In the genomic region with DNA sequence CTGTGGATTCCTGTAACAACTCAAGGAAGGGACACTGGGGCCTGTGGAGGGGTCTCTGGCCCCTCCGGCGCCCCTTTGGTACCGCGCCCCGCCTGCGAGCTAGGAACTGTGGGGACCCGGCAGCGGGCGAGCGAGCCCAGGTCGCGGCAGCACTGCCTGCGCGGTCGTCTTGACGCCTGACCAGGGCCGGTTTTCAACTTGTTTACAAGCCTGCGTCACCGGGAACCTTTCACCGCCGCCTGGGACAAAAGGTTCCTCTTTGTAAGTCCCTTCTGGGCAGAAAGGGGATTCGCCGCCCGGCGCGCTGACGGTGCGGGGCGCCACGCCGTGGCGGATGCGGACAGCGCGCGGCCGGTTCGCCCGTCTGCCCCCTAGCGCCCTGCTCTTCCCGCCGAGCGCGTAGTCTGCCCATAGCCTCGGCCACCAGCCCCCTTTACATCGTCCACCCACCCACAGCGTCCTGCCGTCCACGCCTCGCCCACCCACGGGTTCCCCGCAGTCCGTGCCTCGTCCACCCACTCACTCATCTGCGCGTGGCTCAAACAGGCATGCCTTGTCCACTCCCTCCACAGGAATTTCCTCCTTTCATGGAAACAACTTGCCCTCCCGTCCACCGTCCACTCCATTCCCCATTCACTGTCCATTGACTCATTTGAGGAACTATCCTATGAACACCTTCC, we compare ENCODE assay signal across 1 cellular context.
TF ChIP-seq lines count a peak whose summit lies in the region.

No MANE protein-coding gene starts in this region.

TF ChIP-seq in HepG2, 621 proteins besides CTCF, POLR2A, EP300 and RAD21 (continued from another document and continues in another):
- TF ChIP-seq YEATS4 (CRISPR knock-in tag; IDR thresholded peaks at IDR 0.05; ENCODE audit: borderline replicate concordance) (peak; percentile 85; the same call in 1 of the 2 replicates), KLF16 (CRISPR knock-in tag; IDR thresholded peaks at IDR 0.05) (peak in 1 of 2 experiments; percentile 71; a peak in 1 of 4 replicates), POGZ (CRISPR knock-in tag; IDR thresholded peaks at IDR 0.05) (peak; percentile 73; the same call in 1 of the 2 replicates), ARNTL (CRISPR knock-in tag; IDR thresholded peaks at IDR 0.05) (peak; percentile 70; the same call in 1 of the 2 replicates), ZFX (CRISPR knock-in tag; IDR thresholded peaks at IDR 0.05; ENCODE audit: low read depth) (peak; percentile 71), MED8 (CRISPR knock-in tag; IDR thresholded peaks at IDR 0.05; ENCODE audit: insufficient replicate concordance) (peak; percentile 48), ZNF782 (CRISPR knock-in tag; IDR thresholded peaks at IDR 0.05; ENCODE audit: borderline replicate concordance) (peak; percentile 85; the same call in 1 of the 2 replicates), ZNF567 (CRISPR knock-in tag; IDR thresholded peaks at IDR 0.05; ENCODE audit: borderline replicate concordance) (peak; percentile 90; the same call in 1 of the 2 replicates), SRY (CRISPR knock-in tag; IDR thresholded peaks at IDR 0.05) (peak; percentile 69), AGO2 (optimal IDR thresholded peaks at IDR 0.05; ENCODE audit: low read depth, low read length) (no peak), ZNF788 (CRISPR knock-in tag; IDR thresholded peaks at IDR 0.05; ENCODE audit: borderline replicate concordance) (peak; percentile 37; the same call in 1 of the 2 replicates), MEIS1 (CRISPR knock-in tag; IDR thresholded peaks at IDR 0.05; ENCODE audit: borderline replicate concordance) (0 out of 2 replicates have a peak, but pooled peaks have one; percentile 37), SMC3 (IDR thresholded peaks at IDR 0.05; ENCODE audit: low read length) (peak; percentile 64; the same call in 1 of the 2 replicates), ZNF839 (CRISPR knock-in tag; IDR thresholded peaks at IDR 0.05; ENCODE audit: borderline replicate concordance) (peak; percentile 72; the same call in 1 of the 2 replicates), MXI1 (IDR thresholded peaks at IDR 0.05; ENCODE audit: borderline replicate concordance, low read depth, low read length) (peak; percentile 39; the same call in 1 of the 3 replicates), ZNF777 (CRISPR knock-in tag; IDR thresholded peaks at IDR 0.05) (peak; percentile 73), CREB1 (IDR thresholded peaks at IDR 0.05) (peak; percentile 76), CREB1 (CRISPR knock-in tag; IDR thresholded peaks at IDR 0.05) (no peak), ZNF615 (CRISPR knock-in tag; IDR thresholded peaks at IDR 0.05; ENCODE audit: borderline replicate concordance) (no peak), ZNF230 (CRISPR knock-in tag; IDR thresholded peaks at IDR 0.05) (peak; percentile 86; the same call in 1 of the 2 replicates), DNMT1 (CRISPR knock-in tag; IDR thresholded peaks at IDR 0.05) (peak; percentile 91), HOXA3 (CRISPR knock-in tag; IDR thresholded peaks at IDR 0.05) (peak; percentile 86), ZBTB8A (CRISPR knock-in tag; IDR thresholded peaks at IDR 0.05; ENCODE audit: borderline replicate concordance, low read depth) (no peak), ZNF121 (CRISPR knock-in tag; IDR thresholded peaks at IDR 0.05) (peak; percentile 76; the same call in 1 of the 2 replicates), ZNF234 (CRISPR knock-in tag; conservative IDR thresholded peaks at IDR 0.05) (no peak), ZNF224 (CRISPR knock-in tag; IDR thresholded peaks at IDR 0.05) (no peak), ZNF891 (CRISPR knock-in tag; IDR thresholded peaks at IDR 0.05) (peak; percentile 52), KLF15 (CRISPR knock-in tag; IDR thresholded peaks at IDR 0.05; ENCODE audit: borderline replicate concordance) (no peak), XRCC5 (optimal IDR thresholded peaks at IDR 0.05; ENCODE audit: low read length) (peak; percentile 95), MXD4 (CRISPR knock-in tag; IDR thresholded peaks at IDR 0.05) (peak; percentile 72; the same call in 1 of the 2 replicates), ZNF552 (CRISPR knock-in tag; IDR thresholded peaks at IDR 0.05; ENCODE audit: borderline replicate concordance) (no peak), ZFP82 (CRISPR knock-in tag; IDR thresholded peaks at IDR 0.05; ENCODE audit: borderline replicate concordance) (0 out of 2 replicates have a peak, but pooled peaks have one; percentile 47), ZSCAN20 (CRISPR knock-in tag; IDR thresholded peaks at IDR 0.05; ENCODE audit: borderline replicate concordance) (0 out of 2 replicates have a peak, but pooled peaks have one; percentile 46)
- TF ChIP-seq, protein P1, sequence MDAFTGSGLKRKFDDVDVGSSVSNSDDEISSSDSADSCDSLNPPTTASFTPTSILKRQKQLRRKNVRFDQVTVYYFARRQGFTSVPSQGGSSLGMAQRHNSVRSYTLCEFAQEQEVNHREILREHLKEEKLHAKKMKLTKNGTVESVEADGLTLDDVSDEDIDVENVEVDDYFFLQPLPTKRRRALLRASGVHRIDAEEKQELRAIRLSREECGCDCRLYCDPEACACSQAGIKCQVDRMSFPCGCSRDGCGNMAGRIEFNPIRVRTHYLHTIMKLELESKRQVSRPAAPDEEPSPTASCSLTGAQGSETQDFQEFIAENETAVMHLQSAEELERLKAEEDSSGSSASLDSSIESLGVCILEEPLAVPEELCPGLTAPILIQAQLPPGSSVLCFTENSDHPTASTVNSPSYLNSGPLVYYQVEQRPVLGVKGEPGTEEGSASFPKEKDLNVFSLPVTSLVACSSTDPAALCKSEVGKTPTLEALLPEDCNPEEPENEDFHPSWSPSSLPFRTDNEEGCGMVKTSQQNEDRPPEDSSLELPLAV (CRISPR knock-in tag; conservative IDR thresholded peaks at IDR 0.05; ENCODE audit: low read depth), result no peak
- TF ChIP-seq, protein P2, sequence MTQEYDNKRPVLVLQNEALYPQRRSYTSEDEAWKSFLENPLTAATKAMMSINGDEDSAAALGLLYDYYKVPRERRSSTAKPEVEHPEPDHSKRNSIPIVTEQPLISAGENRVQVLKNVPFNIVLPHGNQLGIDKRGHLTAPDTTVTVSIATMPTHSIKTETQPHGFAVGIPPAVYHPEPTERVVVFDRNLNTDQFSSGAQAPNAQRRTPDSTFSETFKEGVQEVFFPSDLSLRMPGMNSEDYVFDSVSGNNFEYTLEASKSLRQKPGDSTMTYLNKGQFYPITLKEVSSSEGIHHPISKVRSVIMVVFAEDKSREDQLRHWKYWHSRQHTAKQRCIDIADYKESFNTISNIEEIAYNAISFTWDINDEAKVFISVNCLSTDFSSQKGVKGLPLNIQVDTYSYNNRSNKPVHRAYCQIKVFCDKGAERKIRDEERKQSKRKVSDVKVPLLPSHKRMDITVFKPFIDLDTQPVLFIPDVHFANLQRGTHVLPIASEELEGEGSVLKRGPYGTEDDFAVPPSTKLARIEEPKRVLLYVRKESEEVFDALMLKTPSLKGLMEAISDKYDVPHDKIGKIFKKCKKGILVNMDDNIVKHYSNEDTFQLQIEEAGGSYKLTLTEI (CRISPR knock-in tag; conservative IDR thresholded peaks at IDR 0.05), result no peak
- TF ChIP-seq, protein P3, sequence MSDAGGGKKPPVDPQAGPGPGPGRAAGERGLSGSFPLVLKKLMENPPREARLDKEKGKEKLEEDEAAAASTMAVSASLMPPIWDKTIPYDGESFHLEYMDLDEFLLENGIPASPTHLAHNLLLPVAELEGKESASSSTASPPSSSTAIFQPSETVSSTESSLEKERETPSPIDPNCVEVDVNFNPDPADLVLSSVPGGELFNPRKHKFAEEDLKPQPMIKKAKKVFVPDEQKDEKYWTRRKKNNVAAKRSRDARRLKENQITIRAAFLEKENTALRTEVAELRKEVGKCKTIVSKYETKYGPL (CRISPR knock-in tag; IDR thresholded peaks at IDR 0.05), result peak; percentile 73; the same call in 1 of the 2 replicates
- TF ChIP-seq, protein P4, sequence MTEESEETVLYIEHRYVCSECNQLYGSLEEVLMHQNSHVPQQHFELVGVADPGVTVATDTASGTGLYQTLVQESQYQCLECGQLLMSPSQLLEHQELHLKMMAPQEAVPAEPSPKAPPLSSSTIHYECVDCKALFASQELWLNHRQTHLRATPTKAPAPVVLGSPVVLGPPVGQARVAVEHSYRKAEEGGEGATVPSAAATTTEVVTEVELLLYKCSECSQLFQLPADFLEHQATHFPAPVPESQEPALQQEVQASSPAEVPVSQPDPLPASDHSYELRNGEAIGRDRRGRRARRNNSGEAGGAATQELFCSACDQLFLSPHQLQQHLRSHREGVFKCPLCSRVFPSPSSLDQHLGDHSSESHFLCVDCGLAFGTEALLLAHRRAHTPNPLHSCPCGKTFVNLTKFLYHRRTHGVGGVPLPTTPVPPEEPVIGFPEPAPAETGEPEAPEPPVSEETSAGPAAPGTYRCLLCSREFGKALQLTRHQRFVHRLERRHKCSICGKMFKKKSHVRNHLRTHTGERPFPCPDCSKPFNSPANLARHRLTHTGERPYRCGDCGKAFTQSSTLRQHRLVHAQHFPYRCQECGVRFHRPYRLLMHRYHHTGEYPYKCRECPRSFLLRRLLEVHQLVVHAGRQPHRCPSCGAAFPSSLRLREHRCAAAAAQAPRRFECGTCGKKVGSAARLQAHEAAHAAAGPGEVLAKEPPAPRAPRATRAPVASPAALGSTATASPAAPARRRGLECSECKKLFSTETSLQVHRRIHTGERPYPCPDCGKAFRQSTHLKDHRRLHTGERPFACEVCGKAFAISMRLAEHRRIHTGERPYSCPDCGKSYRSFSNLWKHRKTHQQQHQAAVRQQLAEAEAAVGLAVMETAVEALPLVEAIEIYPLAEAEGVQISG (CRISPR knock-in tag; IDR thresholded peaks at IDR 0.05), result peak; percentile 84
- TF ChIP-seq, protein P5, sequence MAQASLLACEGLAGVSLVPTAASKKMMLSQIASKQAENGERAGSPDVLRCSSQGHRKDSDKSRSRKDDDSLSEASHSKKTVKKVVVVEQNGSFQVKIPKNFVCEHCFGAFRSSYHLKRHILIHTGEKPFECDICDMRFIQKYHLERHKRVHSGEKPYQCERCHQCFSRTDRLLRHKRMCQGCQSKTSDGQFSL (CRISPR knock-in tag; IDR thresholded peaks at IDR 0.05), result peak; percentile 44; the same call in 1 of the 2 replicates
- TF ChIP-seq, protein P6, sequence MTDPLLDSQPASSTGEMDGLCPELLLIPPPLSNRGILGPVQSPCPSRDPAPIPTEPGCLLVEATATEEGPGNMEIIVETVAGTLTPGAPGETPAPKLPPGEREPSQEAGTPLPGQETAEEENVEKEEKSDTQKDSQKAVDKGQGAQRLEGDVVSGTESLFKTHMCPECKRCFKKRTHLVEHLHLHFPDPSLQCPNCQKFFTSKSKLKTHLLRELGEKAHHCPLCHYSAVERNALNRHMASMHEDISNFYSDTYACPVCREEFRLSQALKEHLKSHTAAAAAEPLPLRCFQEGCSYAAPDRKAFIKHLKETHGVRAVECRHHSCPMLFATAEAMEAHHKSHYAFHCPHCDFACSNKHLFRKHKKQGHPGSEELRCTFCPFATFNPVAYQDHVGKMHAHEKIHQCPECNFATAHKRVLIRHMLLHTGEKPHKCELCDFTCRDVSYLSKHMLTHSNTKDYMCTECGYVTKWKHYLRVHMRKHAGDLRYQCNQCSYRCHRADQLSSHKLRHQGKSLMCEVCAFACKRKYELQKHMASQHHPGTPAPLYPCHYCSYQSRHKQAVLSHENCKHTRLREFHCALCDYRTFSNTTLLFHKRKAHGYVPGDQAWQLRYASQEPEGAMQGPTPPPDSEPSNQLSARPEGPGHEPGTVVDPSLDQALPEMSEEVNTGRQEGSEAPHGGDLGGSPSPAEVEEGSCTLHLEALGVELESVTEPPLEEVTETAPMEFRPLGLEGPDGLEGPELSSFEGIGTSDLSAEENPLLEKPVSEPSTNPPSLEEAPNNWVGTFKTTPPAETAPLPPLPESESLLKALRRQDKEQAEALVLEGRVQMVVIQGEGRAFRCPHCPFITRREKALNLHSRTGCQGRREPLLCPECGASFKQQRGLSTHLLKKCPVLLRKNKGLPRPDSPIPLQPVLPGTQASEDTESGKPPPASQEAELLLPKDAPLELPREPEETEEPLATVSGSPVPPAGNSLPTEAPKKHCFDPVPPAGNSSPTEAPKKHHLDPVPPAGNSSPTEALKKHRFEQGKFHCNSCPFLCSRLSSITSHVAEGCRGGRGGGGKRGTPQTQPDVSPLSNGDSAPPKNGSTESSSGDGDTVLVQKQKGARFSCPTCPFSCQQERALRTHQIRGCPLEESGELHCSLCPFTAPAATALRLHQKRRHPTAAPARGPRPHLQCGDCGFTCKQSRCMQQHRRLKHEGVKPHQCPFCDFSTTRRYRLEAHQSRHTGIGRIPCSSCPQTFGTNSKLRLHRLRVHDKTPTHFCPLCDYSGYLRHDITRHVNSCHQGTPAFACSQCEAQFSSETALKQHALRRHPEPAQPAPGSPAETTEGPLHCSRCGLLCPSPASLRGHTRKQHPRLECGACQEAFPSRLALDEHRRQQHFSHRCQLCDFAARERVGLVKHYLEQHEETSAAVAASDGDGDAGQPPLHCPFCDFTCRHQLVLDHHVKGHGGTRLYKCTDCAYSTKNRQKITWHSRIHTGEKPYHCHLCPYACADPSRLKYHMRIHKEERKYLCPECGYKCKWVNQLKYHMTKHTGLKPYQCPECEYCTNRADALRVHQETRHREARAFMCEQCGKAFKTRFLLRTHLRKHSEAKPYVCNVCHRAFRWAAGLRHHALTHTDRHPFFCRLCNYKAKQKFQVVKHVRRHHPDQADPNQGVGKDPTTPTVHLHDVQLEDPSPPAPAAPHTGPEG (CRISPR knock-in tag; IDR thresholded peaks at IDR 0.05), result 0 out of 2 replicates have a peak, but pooled peaks have one; percentile 43
- TF ChIP-seq, protein P7, sequence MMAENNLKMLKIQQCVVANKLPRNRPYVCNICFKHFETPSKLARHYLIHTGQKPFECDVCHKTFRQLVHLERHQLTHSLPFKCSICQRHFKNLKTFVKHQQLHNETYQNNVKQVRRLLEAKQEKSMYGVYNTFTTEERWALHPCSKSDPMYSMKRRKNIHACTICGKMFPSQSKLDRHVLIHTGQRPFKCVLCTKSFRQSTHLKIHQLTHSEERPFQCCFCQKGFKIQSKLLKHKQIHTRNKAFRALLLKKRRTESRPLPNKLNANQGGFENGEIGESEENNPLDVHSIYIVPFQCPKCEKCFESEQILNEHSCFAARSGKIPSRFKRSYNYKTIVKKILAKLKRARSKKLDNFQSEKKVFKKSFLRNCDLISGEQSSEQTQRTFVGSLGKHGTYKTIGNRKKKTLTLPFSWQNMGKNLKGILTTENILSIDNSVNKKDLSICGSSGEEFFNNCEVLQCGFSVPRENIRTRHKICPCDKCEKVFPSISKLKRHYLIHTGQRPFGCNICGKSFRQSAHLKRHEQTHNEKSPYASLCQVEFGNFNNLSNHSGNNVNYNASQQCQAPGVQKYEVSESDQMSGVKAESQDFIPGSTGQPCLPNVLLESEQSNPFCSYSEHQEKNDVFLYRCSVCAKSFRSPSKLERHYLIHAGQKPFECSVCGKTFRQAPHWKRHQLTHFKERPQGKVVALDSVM (CRISPR knock-in tag; IDR thresholded peaks at IDR 0.05), result peak; percentile 46
- TF ChIP-seq, protein P8, sequence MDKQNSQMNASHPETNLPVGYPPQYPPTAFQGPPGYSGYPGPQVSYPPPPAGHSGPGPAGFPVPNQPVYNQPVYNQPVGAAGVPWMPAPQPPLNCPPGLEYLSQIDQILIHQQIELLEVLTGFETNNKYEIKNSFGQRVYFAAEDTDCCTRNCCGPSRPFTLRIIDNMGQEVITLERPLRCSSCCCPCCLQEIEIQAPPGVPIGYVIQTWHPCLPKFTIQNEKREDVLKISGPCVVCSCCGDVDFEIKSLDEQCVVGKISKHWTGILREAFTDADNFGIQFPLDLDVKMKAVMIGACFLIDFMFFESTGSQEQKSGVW (CRISPR knock-in tag; IDR thresholded peaks at IDR 0.05; ENCODE audit: borderline replicate concordance), result 0 out of 2 replicates have a peak, but pooled peaks have one; percentile 52
- TF ChIP-seq, protein P9, sequence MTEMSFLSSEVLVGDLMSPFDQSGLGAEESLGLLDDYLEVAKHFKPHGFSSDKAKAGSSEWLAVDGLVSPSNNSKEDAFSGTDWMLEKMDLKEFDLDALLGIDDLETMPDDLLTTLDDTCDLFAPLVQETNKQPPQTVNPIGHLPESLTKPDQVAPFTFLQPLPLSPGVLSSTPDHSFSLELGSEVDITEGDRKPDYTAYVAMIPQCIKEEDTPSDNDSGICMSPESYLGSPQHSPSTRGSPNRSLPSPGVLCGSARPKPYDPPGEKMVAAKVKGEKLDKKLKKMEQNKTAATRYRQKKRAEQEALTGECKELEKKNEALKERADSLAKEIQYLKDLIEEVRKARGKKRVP (CRISPR knock-in tag; IDR thresholded peaks at IDR 0.05), result peak in 1 of 2 experiments; percentile 75; a peak in 2 of 4 replicates
